In genomic region chr10:131178521-131178920, GRCh38 we compare ENCODE assay signal across 22 cellular contexts.
DNase-seq lines count a peak whose midpoint lies in the region; ATAC-seq and TF ChIP-seq lines count a peak whose summit lies in the region.
"Had no signal": no experiment of that assay in that cellular context is flagged by ENCODE, and none has a peak within 500 bp of the region (broad histone marks: within the 10 kb centered on the region; RNA-seq: fewer than 3 reads in every experiment).

No MANE protein-coding gene starts in this region.

- no peak overlapping the region for H3K4me3 Mint-ChIP-seq in progenitor cell of endocrine pancreas (ENCODE audit: low read depth)
- H3K4me3 Mint-ChIP-seq: CD8-positive, alpha-beta memory T cell had no signal

- TF ChIP-seq POLR2A in erythroblast (IDR thresholded peaks at IDR 0.05; ENCODE audit: low read length), result no peak

- H3K27me3 ChIP-seq in BLaER1, result no peaks in the 10 kb centered on the region
- H3K27me3 ChIP-seq in BLaER1 treated with 17β-estradiol and CSF1 and Interleukin-3, amounts not matched to agents 10 nM and 100 nM, result peaks cover 0 to 41% (median 0%) of the 10 kb centered on the region in 11 experiments; a peak in 6 of 22 replicates
- no peaks in the 10 kb centered on the region for H3K27me3 ChIP-seq in H7 (ENCODE audit: control insufficient read depth, insufficient read depth, low read length)

- H3K36me3 ChIP-seq in BLaER1, result peaks cover under 1% of the 10 kb centered on the region
- H3K36me3 ChIP-seq in BLaER1 treated with 17β-estradiol and CSF1 and Interleukin-3, amounts not matched to agents 10 nM and 100 nM, result peaks cover 0 to 1% (median 0%) of the 10 kb centered on the region in 11 experiments; a peak in 1 of 22 replicates
- H3K36me3 ChIP-seq in H7 (replicated peaks; ENCODE audit: control insufficient read depth, insufficient read depth, low read length), result no peaks in the 10 kb centered on the region

- peaks cover 88% of the 10 kb centered on the region for H3K4me1 ChIP-seq in BLaER1
- peaks cover 32 to 85% (median 76%) of the 10 kb centered on the region in 10 experiments for H3K4me1 ChIP-seq in BLaER1 treated with 17β-estradiol and CSF1 and Interleukin-3, amounts not matched to agents 10 nM and 100 nM

- no peaks in the 10 kb centered on the region for H3K4me1 Mint-ChIP-seq in progenitor cell of endocrine pancreas (ENCODE audit: low read depth)
- H3K4me1 Mint-ChIP-seq: CD8-positive, alpha-beta memory T cell had no signal

- no peak for TF ChIP-seq CTCF in progenitor cell of endocrine pancreas (IDR thresholded peaks at IDR 0.05; ENCODE audit: unreplicated experiment)

- no peak overlapping the region for H3K27ac Mint-ChIP-seq in progenitor cell of endocrine pancreas
- H3K27ac Mint-ChIP-seq: CD8-positive, alpha-beta memory T cell had no signal

- DNase-seq in ecto neural progenitor cell (ENCODE audit: low spot score), result peak; percentile 40
- DNase-seq in progenitor cell of endocrine pancreas (ENCODE audit: low spot score, unreplicated experiment), result peak; percentile 3
- no peak for DNase-seq in erythroblast (lab: John Stamatoyannopoulos, UW)
- DNase-seq in H7, result no peak
- no peak for DNase-seq in SKM-1 (lab: John Stamatoyannopoulos, UW; ENCODE audit: unreplicated experiment)
- DNase-seq: ACHN; Calu3; CD8-positive, alpha-beta memory T cell; DMS153; GM23248; HCEC 1CT; NCI-H1092 treated with DMSO at 0.1 percent for 48 hours; NCI-H1436 treated with DMSO at 0.1 percent for 48 hours; NCI-H1930; NCI-H526 treated with DMSO at 0.1 percent for 48 hours; OCI-M1 had no signal

- no peaks in the 10 kb centered on the region for H4K20me1 ChIP-seq in BLaER1
- H4K20me1 ChIP-seq in BLaER1 treated with 17β-estradiol and CSF1 and Interleukin-3, amounts not matched to agents 10 nM and 100 nM, result peaks cover 0 to 10% (median 0%) of the 10 kb centered on the region in 11 experiments; a peak in 1 of 22 replicates

- H3K4me3 ChIP-seq in BLaER1 (0 out of 2 replicates have a peak overlapping the region, but pooled peaks have one; percentile 44), H7 (ENCODE audit: insufficient read depth, low read depth, low read length) (no peak overlapping the region)
- peak overlapping the region in 4 of 10 experiments; percentile 21 to 48 (median 42); a peak in 5 of 20 replicates for H3K4me3 ChIP-seq in BLaER1 treated with 17β-estradiol and CSF1 and Interleukin-3, amounts not matched to agents 10 nM and 100 nM
- H3K4me3 ChIP-seq: GM23248 had no signal

- peak overlapping the region; percentile 82 for H3K4me2 ChIP-seq in BLaER1
- H3K4me2 ChIP-seq in BLaER1 treated with 17β-estradiol and CSF1 and Interleukin-3, amounts not matched to agents 10 nM and 100 nM, result peak overlapping the region; percentile 77 to 98 (median 89)
- H3K4me2 ChIP-seq: KMS-11 had no signal

- no peaks in the 10 kb centered on the region for H3K36me3 Mint-ChIP-seq in progenitor cell of endocrine pancreas (ENCODE audit: insufficient read depth)
- H3K36me3 Mint-ChIP-seq: CD8-positive, alpha-beta memory T cell had no signal

- H3K27ac ChIP-seq in BLaER1, result peak overlapping the region; percentile 64
- peak overlapping the region in 3 of 11 experiments; percentile 27 to 51 (median 33); a peak in 3 of 22 replicates for H3K27ac ChIP-seq in BLaER1 treated with 17β-estradiol and CSF1 and Interleukin-3, amounts not matched to agents 10 nM and 100 nM
- H3K27ac ChIP-seq: C4-2B, GM23248, KMS-11 had no signal

- ATAC-seq in esophagus mucosa, result no peak
- ATAC-seq: Right ventricle myocardium inferior had no signal

- no peaks in the 10 kb centered on the region for H3K9me3 ChIP-seq in BLaER1
- H3K9me3 ChIP-seq in BLaER1 treated with 17β-estradiol and CSF1 and Interleukin-3, amounts not matched to agents 10 nM and 100 nM (replicated peaks in 1 of 11), result peaks cover 0 to 7% (median 0%) of the 10 kb centered on the region in 11 experiments; a peak in 4 of 22 replicates

- peak overlapping the region; percentile 51; the same call in 1 of the 2 replicates for H3K9ac ChIP-seq in BLaER1
- peak overlapping the region in 4 of 11 experiments; percentile 36 to 53 (median 46); a peak in 4 of 22 replicates for H3K9ac ChIP-seq in BLaER1 treated with 17β-estradiol and CSF1 and Interleukin-3, amounts not matched to agents 10 nM and 100 nM
- H3K9ac ChIP-seq: GM23248, KMS-11 had no signal

- H3K9me3 Mint-ChIP-seq in progenitor cell of endocrine pancreas (ENCODE audit: low read depth), result no peaks in the 10 kb centered on the region
- H3K9me3 Mint-ChIP-seq: CD8-positive, alpha-beta memory T cell had no signal

- H3K27me3 Mint-ChIP-seq in progenitor cell of endocrine pancreas, result peaks cover 7% of the 10 kb centered on the region
- H3K27me3 Mint-ChIP-seq: CD8-positive, alpha-beta memory T cell had no signal

Comparison
In these comparisons a context has a peak if more than half of its experiments do, and no peak if none do; other contexts are left out.
1. DNase-seq: peak in ecto neural progenitor cell (single experiment) and progenitor cell of endocrine pancreas (single experiment); none in erythroblast (0 of 2), H7 (single experiment) and SKM-1 (single experiment).